ENCODE assay signal across 1 cellular context in the genomic region with DNA sequence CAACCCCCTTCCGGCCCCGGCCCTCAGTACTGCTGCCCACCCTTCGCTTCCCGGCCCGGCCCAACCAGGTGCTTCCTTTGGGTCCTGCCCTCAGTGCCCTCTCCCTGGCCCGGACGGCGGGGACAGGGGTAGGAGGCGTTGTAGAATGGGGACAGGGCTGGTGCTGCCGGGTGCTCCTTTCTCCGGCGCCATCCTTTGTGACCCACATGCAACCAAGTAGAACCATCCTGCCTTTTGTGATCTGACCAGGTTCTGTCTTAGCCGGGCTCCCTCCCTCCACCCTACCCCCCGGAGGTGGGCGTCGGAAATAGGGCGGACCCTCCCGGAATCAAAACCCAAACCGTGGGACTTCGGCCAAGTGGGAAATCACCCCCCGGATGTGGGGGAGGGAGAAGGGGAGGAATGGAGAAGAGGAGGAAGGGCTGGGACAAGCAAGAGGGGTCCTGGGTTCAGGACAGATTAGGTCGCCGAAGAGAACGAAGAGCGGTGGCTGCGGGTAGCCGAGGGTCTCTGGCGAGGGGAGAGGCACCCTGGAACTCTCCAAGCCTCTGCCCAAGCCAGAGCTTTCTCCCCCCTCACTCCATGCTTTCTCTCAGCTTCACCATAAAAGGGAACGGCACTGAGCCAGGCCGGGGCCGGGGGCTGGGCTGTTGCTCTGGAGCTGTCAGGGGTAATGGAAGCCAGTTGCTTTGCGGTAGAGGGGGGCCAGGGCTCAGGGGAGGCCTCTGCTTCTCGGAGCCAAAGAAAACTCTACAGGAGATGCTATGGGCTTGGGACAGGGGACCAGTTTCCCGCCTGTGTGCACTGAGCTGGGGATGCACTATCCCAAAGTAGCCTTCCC.
A peak's percentile ranks its signal among the peaks of the same experiment; 100 is the strongest.
TF ChIP-seq lines count a peak whose summit lies in the region.

No MANE protein-coding gene starts in this region.

TF ChIP-seq in HepG2, 621 proteins besides CTCF, POLR2A, EP300 and RAD21 (continues in another document):
- no peak for TF ChIP-seq SP2 (CRISPR knock-in tag; IDR thresholded peaks at IDR 0.05)
- TF ChIP-seq HIVEP1 (CRISPR knock-in tag; IDR thresholded peaks at IDR 0.05) = no peak
- no peak for TF ChIP-seq ZNF264 (CRISPR knock-in tag; IDR thresholded peaks at IDR 0.05)
- TF ChIP-seq ZNF33A (CRISPR knock-in tag; IDR thresholded peaks at IDR 0.05; ENCODE audit: borderline replicate concordance) = no peak
- TF ChIP-seq ZNF3 (CRISPR knock-in tag; IDR thresholded peaks at IDR 0.05) = no peak
- no peak for TF ChIP-seq ZNF713 (CRISPR knock-in tag; IDR thresholded peaks at IDR 0.05)
- TF ChIP-seq TSC22D2 (CRISPR knock-in tag; IDR thresholded peaks at IDR 0.05; ENCODE audit: borderline replicate concordance) = no peak
- no peak for TF ChIP-seq ZNF136 (CRISPR knock-in tag; IDR thresholded peaks at IDR 0.05; ENCODE audit: low read depth)
- TF ChIP-seq, protein P1, sequence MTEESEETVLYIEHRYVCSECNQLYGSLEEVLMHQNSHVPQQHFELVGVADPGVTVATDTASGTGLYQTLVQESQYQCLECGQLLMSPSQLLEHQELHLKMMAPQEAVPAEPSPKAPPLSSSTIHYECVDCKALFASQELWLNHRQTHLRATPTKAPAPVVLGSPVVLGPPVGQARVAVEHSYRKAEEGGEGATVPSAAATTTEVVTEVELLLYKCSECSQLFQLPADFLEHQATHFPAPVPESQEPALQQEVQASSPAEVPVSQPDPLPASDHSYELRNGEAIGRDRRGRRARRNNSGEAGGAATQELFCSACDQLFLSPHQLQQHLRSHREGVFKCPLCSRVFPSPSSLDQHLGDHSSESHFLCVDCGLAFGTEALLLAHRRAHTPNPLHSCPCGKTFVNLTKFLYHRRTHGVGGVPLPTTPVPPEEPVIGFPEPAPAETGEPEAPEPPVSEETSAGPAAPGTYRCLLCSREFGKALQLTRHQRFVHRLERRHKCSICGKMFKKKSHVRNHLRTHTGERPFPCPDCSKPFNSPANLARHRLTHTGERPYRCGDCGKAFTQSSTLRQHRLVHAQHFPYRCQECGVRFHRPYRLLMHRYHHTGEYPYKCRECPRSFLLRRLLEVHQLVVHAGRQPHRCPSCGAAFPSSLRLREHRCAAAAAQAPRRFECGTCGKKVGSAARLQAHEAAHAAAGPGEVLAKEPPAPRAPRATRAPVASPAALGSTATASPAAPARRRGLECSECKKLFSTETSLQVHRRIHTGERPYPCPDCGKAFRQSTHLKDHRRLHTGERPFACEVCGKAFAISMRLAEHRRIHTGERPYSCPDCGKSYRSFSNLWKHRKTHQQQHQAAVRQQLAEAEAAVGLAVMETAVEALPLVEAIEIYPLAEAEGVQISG (CRISPR knock-in tag; IDR thresholded peaks at IDR 0.05) = no peak
- TF ChIP-seq, protein P2, sequence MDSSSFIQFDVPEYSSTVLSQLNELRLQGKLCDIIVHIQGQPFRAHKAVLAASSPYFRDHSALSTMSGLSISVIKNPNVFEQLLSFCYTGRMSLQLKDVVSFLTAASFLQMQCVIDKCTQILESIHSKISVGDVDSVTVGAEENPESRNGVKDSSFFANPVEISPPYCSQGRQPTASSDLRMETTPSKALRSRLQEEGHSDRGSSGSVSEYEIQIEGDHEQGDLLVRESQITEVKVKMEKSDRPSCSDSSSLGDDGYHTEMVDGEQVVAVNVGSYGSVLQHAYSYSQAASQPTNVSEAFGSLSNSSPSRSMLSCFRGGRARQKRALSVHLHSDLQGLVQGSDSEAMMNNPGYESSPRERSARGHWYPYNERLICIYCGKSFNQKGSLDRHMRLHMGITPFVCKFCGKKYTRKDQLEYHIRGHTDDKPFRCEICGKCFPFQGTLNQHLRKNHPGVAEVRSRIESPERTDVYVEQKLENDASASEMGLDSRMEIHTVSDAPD (CRISPR knock-in tag; IDR thresholded peaks at IDR 0.05) = no peak
- no peak for TF ChIP-seq HOXA3 (CRISPR knock-in tag; IDR thresholded peaks at IDR 0.05)
- TF ChIP-seq ZNF678 (CRISPR knock-in tag; IDR thresholded peaks at IDR 0.05) = no peak
- TF ChIP-seq, protein P3, sequence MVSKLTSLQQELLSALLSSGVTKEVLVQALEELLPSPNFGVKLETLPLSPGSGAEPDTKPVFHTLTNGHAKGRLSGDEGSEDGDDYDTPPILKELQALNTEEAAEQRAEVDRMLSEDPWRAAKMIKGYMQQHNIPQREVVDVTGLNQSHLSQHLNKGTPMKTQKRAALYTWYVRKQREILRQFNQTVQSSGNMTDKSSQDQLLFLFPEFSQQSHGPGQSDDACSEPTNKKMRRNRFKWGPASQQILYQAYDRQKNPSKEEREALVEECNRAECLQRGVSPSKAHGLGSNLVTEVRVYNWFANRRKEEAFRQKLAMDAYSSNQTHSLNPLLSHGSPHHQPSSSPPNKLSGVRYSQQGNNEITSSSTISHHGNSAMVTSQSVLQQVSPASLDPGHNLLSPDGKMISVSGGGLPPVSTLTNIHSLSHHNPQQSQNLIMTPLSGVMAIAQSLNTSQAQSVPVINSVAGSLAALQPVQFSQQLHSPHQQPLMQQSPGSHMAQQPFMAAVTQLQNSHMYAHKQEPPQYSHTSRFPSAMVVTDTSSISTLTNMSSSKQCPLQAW (CRISPR knock-in tag; IDR thresholded peaks at IDR 0.05) = peak; percentile 67
- no peak for TF ChIP-seq ZNF703 (CRISPR knock-in tag; IDR thresholded peaks at IDR 0.05; ENCODE audit: borderline replicate concordance)
- TF ChIP-seq MAF1 (CRISPR knock-in tag; IDR thresholded peaks at IDR 0.05; ENCODE audit: borderline replicate concordance) = peak; percentile 52; the same call in 1 of the 2 replicates
- no peak for TF ChIP-seq TEAD3 (CRISPR knock-in tag; optimal IDR thresholded peaks at IDR 0.05; ENCODE audit: borderline replicate concordance)
- TF ChIP-seq, protein P4, sequence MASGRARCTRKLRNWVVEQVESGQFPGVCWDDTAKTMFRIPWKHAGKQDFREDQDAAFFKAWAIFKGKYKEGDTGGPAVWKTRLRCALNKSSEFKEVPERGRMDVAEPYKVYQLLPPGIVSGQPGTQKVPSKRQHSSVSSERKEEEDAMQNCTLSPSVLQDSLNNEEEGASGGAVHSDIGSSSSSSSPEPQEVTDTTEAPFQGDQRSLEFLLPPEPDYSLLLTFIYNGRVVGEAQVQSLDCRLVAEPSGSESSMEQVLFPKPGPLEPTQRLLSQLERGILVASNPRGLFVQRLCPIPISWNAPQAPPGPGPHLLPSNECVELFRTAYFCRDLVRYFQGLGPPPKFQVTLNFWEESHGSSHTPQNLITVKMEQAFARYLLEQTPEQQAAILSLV (CRISPR knock-in tag; IDR thresholded peaks at IDR 0.05; ENCODE audit: borderline replicate concordance) = no peak; the same call in none of the 2 replicates
- TF ChIP-seq CEBPB (IDR thresholded peaks at IDR 0.05; ENCODE audit: borderline replicate concordance, low read depth, low read length) = no peak
- TF ChIP-seq ZNF773 (CRISPR knock-in tag; IDR thresholded peaks at IDR 0.05; ENCODE audit: borderline replicate concordance) = no peak
- TF ChIP-seq, protein P5, sequence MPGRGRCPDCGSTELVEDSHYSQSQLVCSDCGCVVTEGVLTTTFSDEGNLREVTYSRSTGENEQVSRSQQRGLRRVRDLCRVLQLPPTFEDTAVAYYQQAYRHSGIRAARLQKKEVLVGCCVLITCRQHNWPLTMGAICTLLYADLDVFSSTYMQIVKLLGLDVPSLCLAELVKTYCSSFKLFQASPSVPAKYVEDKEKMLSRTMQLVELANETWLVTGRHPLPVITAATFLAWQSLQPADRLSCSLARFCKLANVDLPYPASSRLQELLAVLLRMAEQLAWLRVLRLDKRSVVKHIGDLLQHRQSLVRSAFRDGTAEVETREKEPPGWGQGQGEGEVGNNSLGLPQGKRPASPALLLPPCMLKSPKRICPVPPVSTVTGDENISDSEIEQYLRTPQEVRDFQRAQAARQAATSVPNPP (CRISPR knock-in tag; IDR thresholded peaks at IDR 0.05) = 0 out of 2 replicates have a peak, but pooled peaks have one; percentile 8
- no peak for TF ChIP-seq SMAD3 (CRISPR knock-in tag; IDR thresholded peaks at IDR 0.05)
- TF ChIP-seq, protein P6, sequence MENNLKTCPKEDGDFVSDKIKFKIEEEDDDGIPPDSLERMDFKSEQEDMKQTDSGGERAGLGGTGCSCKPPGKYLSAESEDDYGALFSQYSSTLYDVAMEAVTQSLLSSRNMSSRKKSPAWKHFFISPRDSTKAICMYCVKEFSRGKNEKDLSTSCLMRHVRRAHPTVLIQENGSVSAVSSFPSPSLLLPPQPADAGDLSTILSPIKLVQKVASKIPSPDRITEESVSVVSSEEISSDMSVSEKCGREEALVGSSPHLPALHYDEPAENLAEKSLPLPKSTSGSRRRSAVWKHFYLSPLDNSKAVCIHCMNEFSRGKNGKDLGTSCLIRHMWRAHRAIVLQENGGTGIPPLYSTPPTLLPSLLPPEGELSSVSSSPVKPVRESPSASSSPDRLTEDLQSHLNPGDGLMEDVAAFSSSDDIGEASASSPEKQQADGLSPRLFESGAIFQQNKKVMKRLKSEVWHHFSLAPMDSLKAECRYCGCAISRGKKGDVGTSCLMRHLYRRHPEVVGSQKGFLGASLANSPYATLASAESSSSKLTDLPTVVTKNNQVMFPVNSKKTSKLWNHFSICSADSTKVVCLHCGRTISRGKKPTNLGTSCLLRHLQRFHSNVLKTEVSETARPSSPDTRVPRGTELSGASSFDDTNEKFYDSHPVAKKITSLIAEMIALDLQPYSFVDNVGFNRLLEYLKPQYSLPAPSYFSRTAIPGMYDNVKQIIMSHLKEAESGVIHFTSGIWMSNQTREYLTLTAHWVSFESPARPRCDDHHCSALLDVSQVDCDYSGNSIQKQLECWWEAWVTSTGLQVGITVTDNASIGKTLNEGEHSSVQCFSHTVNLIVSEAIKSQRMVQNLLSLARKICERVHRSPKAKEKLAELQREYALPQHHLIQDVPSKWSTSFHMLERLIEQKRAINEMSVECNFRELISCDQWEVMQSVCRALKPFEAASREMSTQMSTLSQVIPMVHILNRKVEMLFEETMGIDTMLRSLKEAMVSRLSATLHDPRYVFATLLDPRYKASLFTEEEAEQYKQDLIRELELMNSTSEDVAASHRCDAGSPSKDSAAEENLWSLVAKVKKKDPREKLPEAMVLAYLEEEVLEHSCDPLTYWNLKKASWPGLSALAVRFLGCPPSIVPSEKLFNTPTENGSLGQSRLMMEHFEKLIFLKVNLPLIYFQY (CRISPR knock-in tag; IDR thresholded peaks at IDR 0.05; ENCODE audit: borderline replicate concordance) = peak; percentile 6; the same call in 1 of the 2 replicates
- TF ChIP-seq, protein P7, sequence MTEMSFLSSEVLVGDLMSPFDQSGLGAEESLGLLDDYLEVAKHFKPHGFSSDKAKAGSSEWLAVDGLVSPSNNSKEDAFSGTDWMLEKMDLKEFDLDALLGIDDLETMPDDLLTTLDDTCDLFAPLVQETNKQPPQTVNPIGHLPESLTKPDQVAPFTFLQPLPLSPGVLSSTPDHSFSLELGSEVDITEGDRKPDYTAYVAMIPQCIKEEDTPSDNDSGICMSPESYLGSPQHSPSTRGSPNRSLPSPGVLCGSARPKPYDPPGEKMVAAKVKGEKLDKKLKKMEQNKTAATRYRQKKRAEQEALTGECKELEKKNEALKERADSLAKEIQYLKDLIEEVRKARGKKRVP (CRISPR knock-in tag; IDR thresholded peaks at IDR 0.05) = no peak
- TF ChIP-seq ERF (CRISPR knock-in tag; IDR thresholded peaks at IDR 0.05) = no peak
- TF ChIP-seq GATAD2A (CRISPR knock-in tag; IDR thresholded peaks at IDR 0.05) = 0 out of 2 replicates have a peak, but pooled peaks have one; percentile 24
- 0 out of 2 replicates have a peak, but pooled peaks have one; percentile 49 for TF ChIP-seq ZSCAN25 (CRISPR knock-in tag; IDR thresholded peaks at IDR 0.05)
- TF ChIP-seq, protein P8, sequence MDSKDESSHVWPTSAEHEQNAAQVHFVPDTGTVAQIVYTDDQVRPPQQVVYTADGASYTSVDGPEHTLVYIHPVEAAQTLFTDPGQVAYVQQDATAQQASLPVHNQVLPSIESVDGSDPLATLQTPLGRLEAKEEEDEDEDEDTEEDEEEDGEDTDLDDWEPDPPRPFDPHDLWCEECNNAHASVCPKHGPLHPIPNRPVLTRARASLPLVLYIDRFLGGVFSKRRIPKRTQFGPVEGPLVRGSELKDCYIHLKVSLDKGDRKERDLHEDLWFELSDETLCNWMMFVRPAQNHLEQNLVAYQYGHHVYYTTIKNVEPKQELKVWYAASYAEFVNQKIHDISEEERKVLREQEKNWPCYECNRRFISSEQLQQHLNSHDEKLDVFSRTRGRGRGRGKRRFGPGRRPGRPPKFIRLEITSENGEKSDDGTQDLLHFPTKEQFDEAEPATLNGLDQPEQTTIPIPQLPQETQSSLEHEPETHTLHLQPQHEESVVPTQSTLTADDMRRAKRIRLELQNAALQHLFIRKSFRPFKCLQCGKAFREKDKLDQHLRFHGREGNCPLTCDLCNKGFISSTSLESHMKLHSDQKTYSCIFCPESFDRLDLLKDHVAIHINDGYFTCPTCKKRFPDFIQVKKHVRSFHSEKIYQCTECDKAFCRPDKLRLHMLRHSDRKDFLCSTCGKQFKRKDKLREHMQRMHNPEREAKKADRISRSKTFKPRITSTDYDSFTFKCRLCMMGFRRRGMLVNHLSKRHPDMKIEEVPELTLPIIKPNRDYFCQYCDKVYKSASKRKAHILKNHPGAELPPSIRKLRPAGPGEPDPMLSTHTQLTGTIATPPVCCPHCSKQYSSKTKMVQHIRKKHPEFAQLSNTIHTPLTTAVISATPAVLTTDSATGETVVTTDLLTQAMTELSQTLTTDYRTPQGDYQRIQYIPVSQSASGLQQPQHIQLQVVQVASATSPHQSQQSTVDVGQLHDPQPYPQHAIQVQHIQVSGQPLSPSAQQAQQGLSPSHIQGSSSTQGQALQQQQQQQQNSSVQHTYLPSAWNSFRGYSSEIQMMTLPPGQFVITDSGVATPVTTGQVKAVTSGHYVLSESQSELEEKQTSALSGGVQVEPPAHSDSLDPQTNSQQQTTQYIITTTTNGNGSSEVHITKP (CRISPR knock-in tag; IDR thresholded peaks at IDR 0.05; ENCODE audit: low read depth) = no peak
- TF ChIP-seq ZFP36L1 (CRISPR knock-in tag; IDR thresholded peaks at IDR 0.05) = no peak
- TF ChIP-seq, protein P9, sequence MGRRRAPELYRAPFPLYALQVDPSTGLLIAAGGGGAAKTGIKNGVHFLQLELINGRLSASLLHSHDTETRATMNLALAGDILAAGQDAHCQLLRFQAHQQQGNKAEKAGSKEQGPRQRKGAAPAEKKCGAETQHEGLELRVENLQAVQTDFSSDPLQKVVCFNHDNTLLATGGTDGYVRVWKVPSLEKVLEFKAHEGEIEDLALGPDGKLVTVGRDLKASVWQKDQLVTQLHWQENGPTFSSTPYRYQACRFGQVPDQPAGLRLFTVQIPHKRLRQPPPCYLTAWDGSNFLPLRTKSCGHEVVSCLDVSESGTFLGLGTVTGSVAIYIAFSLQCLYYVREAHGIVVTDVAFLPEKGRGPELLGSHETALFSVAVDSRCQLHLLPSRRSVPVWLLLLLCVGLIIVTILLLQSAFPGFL (CRISPR knock-in tag; IDR thresholded peaks at IDR 0.05) = no peak
- no peak for TF ChIP-seq POLR2G (IDR thresholded peaks at IDR 0.05; ENCODE audit: low read depth, low read length)
- no peak for TF ChIP-seq TEAD2 (CRISPR knock-in tag; IDR thresholded peaks at IDR 0.05)
- TF ChIP-seq ZNF589 (CRISPR knock-in tag; conservative IDR thresholded peaks at IDR 0.05) = no peak
- TF ChIP-seq ZBTB7A (CRISPR knock-in tag; IDR thresholded peaks at IDR 0.05) = no peak; the same call in 1 of the 2 replicates
- TF ChIP-seq, protein P10, sequence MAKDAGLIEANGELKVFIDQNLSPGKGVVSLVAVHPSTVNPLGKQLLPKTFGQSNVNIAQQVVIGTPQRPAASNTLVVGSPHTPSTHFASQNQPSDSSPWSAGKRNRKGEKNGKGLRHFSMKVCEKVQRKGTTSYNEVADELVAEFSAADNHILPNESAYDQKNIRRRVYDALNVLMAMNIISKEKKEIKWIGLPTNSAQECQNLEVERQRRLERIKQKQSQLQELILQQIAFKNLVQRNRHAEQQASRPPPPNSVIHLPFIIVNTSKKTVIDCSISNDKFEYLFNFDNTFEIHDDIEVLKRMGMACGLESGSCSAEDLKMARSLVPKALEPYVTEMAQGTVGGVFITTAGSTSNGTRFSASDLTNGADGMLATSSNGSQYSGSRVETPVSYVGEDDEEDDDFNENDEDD (CRISPR knock-in tag; IDR thresholded peaks at IDR 0.05; ENCODE audit: borderline replicate concordance) = no peak
- TF ChIP-seq SNRNP70 (IDR thresholded peaks at IDR 0.05; ENCODE audit: low read depth, low read length) = no peak
